ENCODE assay signal across 8 cellular contexts in the genomic region with DNA sequence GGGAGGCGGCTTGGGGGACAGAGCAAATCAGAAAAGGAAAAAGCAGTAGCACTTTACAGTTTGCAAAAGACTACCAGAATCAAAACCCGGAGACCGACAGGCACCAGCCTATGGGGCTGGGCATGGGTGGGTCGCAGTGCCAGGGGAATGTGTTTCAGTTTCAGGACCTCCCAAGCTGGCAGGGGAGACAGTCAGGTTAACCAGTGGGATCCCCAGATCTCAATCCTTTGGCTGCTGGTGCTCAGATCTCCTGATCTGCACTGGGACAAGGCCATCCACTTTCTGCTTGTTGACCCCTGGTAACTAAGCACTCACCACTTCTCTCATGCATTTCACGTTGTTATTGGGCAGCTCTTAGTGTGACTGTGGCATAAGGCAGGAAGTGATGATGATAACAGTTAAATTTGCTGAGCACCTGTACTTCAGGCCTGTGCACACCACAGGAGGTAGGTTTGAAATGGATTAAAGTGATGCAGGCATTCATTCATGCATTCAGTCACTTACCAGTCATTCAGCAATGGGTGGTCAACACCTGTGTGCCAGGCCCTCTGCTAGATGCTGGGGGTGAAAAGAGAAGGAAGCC. TPM values are rescaled to one million over a fixed set of nuclear protein-coding genes. Genes with fewer than 3 reads are reported as not detected.
DNase-seq lines count a peak whose midpoint lies in the region; ATAC-seq and TF ChIP-seq lines count a peak whose summit lies in the region.

No MANE protein-coding gene starts in this region.

- H3K9me3 Mint-ChIP-seq in MCF 10A (ENCODE audit: unreplicated experiment), result no peaks in the 10 kb centered on the region

- CTCF ChIA-PET in MCF 10A (lab: Yijun Ruan, JAX), result interaction anchor here (0.6 to 1.1 kb wide), 2 partner anchors 11 to 165 kb away, joined by 3 to 4 read pairs; a partner anchor contains a TSS

- no peaks in the 10 kb centered on the region for H3K27me3 Mint-ChIP-seq in MCF 10A (ENCODE audit: insufficient read depth, unreplicated experiment)

- peaks cover 78% of the 10 kb centered on the region for H3K4me1 ChIP-seq in vagina

- peaks cover 0 to 7% of the 10 kb centered on the region in 2 donors for H3K36me3 ChIP-seq in vagina

- BruUV-seq in MCF 10A (replicated peaks; lab: Mats Ljungman, UMichigan), result no TSS peak

- no peak for ATAC-seq in HG02981 (IDR thresholded peaks at IDR 0.05; ENCODE audit: unreplicated experiment)
- ATAC-seq in HG03025 (IDR thresholded peaks at IDR 0.05; ENCODE audit: low FRiP score, unreplicated experiment), result no peak

- H3K27me3 ChIP-seq in vagina, result no peaks in the 10 kb centered on the region

- POLR2A ChIA-PET in MCF 10A (lab: Yijun Ruan, JAX), result interaction anchor here (0.6 to 2.3 kb wide), 14 partner anchors 9 to 204 kb away, joined by 3 to 20 read pairs (median 4); a partner anchor contains a TSS

- TF ChIP-seq CTCF in MCF 10A (IDR thresholded peaks at IDR 0.05; ENCODE audit: unreplicated experiment) (no peak), vagina (IDR thresholded peaks at IDR 0.05) (no peak)

- H3K4me1 Mint-ChIP-seq in MCF 10A (ENCODE audit: insufficient read depth, unreplicated experiment), result peaks cover 38% of the 10 kb centered on the region

- peak overlapping the region; percentile 100 for H3K27ac ChIP-seq in vagina

- TF ChIP-seq POLR2A in vagina (IDR thresholded peaks at IDR 0.05), result no peak

- peak overlapping the region; percentile 89 to 97 for H3K4me3 ChIP-seq in vagina

- no peaks in the 10 kb centered on the region for H3K9me3 ChIP-seq in vagina

- peak; percentile 29 for DNase-seq in activated effector memory CD4-positive, alpha-beta T cell treated with Interleukin-2 at 50 U/mL for 16 hours
- DNase-seq in activated effector memory CD4-positive, alpha-beta T cell treated with anti-CD3 and anti-CD28 coated beads, Interleukin-2, amount 50 U/mL, for 16 hours, result no peak
- DNase-seq in NCI-H748 treated with DMSO at 0.1 percent for 48 hours (lab: John Stamatoyannopoulos, UW) (peak; percentile 61), MCF 10A (ENCODE audit: unreplicated experiment) (peak; percentile 55), lung microvascular endothelial cell (ENCODE audit: low read depth in 2 of 2) (peak; percentile 64 to 67), vagina (ENCODE audit: extremely low spot score in 2 of 2) (peak in 1 of 2 donors; percentile 93)

- intact Hi-C loops in MCF 10A (cut with micrococcal nuclease), result no loop called here
- intact Hi-C loops in vagina (cut with DNase I), result no loop called here

- H3K36me3 Mint-ChIP-seq in MCF 10A (ENCODE audit: insufficient read depth, unreplicated experiment), result peaks cover 29% of the 10 kb centered on the region

- H3K27ac Mint-ChIP-seq in MCF 10A (ENCODE audit: low read depth, unreplicated experiment), result peak overlapping the region; percentile 55

- H3K4me3 Mint-ChIP-seq in MCF 10A (ENCODE audit: unreplicated experiment), result peak overlapping the region; percentile 98

RNA-seq across cellular contexts. Expression of a gene that starts 42.2 kb away (rescaled TPM):
- total RNA-seq in MCF 10A (2022), result 20.0 and 36.6 TPM in 2 replicates
- total RNA-seq in lung microvascular endothelial cell, result 8.5 and 10.3 TPM in 2 replicates
- total RNA-seq in vagina, result 56.2 TPM
